8 cellular contexts compared by ENCODE assay signal in the genomic region with DNA sequence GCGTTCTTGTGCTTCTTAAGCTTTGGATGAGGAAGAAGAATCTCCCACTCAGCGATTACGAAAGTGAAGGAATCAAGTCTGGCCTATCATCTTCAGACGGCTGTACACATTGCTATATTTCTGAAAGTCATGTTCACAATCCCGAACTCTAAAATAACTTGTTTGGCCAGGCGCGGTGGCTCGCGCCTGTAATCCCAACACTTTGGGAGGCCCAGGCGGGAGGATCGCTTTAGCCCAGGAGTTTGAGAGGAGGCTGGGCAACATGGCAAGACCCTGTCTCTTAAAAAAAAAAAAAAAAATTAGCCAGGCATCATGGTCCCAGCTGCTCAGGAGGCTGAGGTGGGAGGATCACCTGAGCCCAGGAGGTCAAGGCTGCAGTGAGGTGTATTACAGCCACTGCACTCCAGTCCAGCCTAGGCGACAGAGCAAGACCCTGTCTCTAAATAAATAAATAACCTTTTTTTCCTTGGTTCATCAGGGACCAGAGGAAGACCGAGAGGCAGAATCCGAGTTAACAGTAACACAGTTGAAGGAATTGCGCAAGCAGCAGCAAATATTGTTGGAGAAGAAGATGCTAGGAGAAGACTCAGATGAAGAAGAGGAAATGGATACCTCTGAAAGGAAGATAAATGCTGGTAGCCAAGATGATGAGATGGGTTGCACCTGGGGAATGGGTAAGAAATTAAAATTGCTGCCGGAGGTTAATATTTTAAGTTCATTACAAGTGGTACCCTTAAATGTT. TPM values are rescaled to one million over a fixed set of nuclear protein-coding genes. Genes with fewer than 3 reads are reported as not detected.
DNase-seq lines count a peak whose midpoint lies in the region; ATAC-seq lines count a peak whose summit lies in the region.

No MANE protein-coding gene starts in this region.

- H3K4me3 Mint-ChIP-seq in activated CD4-positive, alpha-beta memory T cell treated with anti-CD3 and anti-CD28 coated beads for 36 hours: peak overlapping the region; percentile 99
- peak overlapping the region; percentile 99 for H3K4me3 Mint-ChIP-seq in stimulated activated memory B cell treated with anti-CD40 and anti-IgM and Interleukin-4, amounts not matched to agents 10 μg/mL and 1 μg/mL and 100 μg/mL, for 72 hours

- peak overlapping the region; percentile 86; the same call in 1 of the 2 replicates for H3K9ac ChIP-seq in HUES64 (ENCODE audit: low read depth, low read length)

- H3K4me1 ChIP-seq in HUES64 (ENCODE audit: insufficient read depth, low read length): no peaks in the 10 kb centered on the region

- intact Hi-C loops in activated CD4-positive, alpha-beta memory T cell treated with anti-CD3 and anti-CD28 coated beads for 36 hours (cut with micrococcal nuclease): loop anchor here (10.0 kb wide), 1 partner anchor 80 kb away; the partner anchor contains the start of gene ZNF512
- intact Hi-C loops in sciatic nerve (cut with DNase I): no loop called here

- ATAC-seq in stimulated activated memory B cell treated with anti-CD40 and anti-IgM and Interleukin-4, amounts not matched to agents 10 μg/mL and 1 μg/mL and 100 μg/mL, for 72 hours: no peak
- no peak for ATAC-seq in sciatic nerve
- ATAC-seq in GM18519 (IDR thresholded peaks at IDR 0.05; ENCODE audit: low FRiP score, unreplicated experiment): no peak

- POLR2A ChIA-PET in activated CD4-positive, alpha-beta memory T cell treated with anti-CD3 and anti-CD28 coated beads for 36 hours (lab: Charles Lee): interaction anchor here (0.6 to 3.5 kb wide), 3 partner anchors 10 to 36 kb away, joined by 4 to 21 read pairs (median 6); partner anchors contain the start of genes CCDC121 and GPN1

- H3K9me3 ChIP-seq in HUES64 (ENCODE audit: insufficient read depth, low read depth, low read length): no peaks in the 10 kb centered on the region

- H3K27me3 Mint-ChIP-seq in activated CD4-positive, alpha-beta memory T cell treated with anti-CD3 and anti-CD28 coated beads for 36 hours: no peaks in the 10 kb centered on the region
- no peaks in the 10 kb centered on the region for H3K27me3 Mint-ChIP-seq in stimulated activated memory B cell treated with anti-CD40 and anti-IgM and Interleukin-4, amounts not matched to agents 10 μg/mL and 1 μg/mL and 100 μg/mL, for 72 hours

- peaks cover 46% of the 10 kb centered on the region for H3K4me1 Mint-ChIP-seq in activated CD4-positive, alpha-beta memory T cell treated with anti-CD3 and anti-CD28 coated beads for 36 hours (ENCODE audit: low read depth)
- peaks cover 56% of the 10 kb centered on the region for H3K4me1 Mint-ChIP-seq in stimulated activated memory B cell treated with anti-CD40 and anti-IgM and Interleukin-4, amounts not matched to agents 10 μg/mL and 1 μg/mL and 100 μg/mL, for 72 hours

- peaks cover 54% of the 10 kb centered on the region for H3K36me3 ChIP-seq in HUES64 (ENCODE audit: insufficient read depth, low read length)

- H3K27ac ChIP-seq in HUES64 (ENCODE audit: low read depth, low read length): no peak overlapping the region

- H3K27ac Mint-ChIP-seq in activated CD4-positive, alpha-beta memory T cell treated with anti-CD3 and anti-CD28 coated beads for 36 hours: peak overlapping the region; percentile 100
- peak overlapping the region; percentile 98 for H3K27ac Mint-ChIP-seq in stimulated activated memory B cell treated with anti-CD40 and anti-IgM and Interleukin-4, amounts not matched to agents 10 μg/mL and 1 μg/mL and 100 μg/mL, for 72 hours

- H3K27me3 ChIP-seq in HUES64 (ENCODE audit: insufficient read depth, low read length): no peaks in the 10 kb centered on the region

- 94% methylated on average over 16 of the region's 16 CpGs for WGBS in HUES64

- H3K9me3 Mint-ChIP-seq in activated CD4-positive, alpha-beta memory T cell treated with anti-CD3 and anti-CD28 coated beads for 36 hours: no peaks in the 10 kb centered on the region
- no peaks in the 10 kb centered on the region for H3K9me3 Mint-ChIP-seq in stimulated activated memory B cell treated with anti-CD40 and anti-IgM and Interleukin-4, amounts not matched to agents 10 μg/mL and 1 μg/mL and 100 μg/mL, for 72 hours

- H3K36me3 Mint-ChIP-seq in activated CD4-positive, alpha-beta memory T cell treated with anti-CD3 and anti-CD28 coated beads for 36 hours: peaks cover 32% of the 10 kb centered on the region
- peaks cover 34% of the 10 kb centered on the region for H3K36me3 Mint-ChIP-seq in stimulated activated memory B cell treated with anti-CD40 and anti-IgM and Interleukin-4, amounts not matched to agents 10 μg/mL and 1 μg/mL and 100 μg/mL, for 72 hours

- CTCF ChIA-PET in activated CD4-positive, alpha-beta memory T cell treated with anti-CD3 and anti-CD28 coated beads for 36 hours (lab: Charles Lee): interaction anchor here (1.5 to 4.6 kb wide), 2 partner anchors 18 to 36 kb away, joined by 3 to 45 read pairs; partner anchors contain the start of genes CCDC121 and GPN1

- H3K4me3 ChIP-seq in HUES64 (ENCODE audit: low read length): peak overlapping the region; percentile 91
- peak overlapping the region; percentile 98 for H3K4me3 ChIP-seq in iPS-11a (ENCODE audit: low read depth, low read length)

- DNase-seq in activated CD4-positive, alpha-beta memory T cell treated with anti-CD3 and anti-CD28 coated beads for 36 hours: no peak
- DNase-seq in sciatic nerve (ENCODE audit: low spot score) (no peak), A172 (ENCODE audit: low spot score) (no peak)
- DNase-seq in stimulated activated CD4-positive, alpha-beta T cell treated with anti-CD3 and anti-CD28 coated beads, Interleukin-4, amount 100 ng/mL, for 4 hours: no peak

RNA-seq across cellular contexts. Expression of gene SLC4A1AP, which starts 1.1 kb away (rescaled TPM):
- polyA plus RNA-seq in HUES64 (2013, experiment 1 of 2): 16.2 TPM
- 19.1 TPM for polyA plus RNA-seq in HUES64 (2013, experiment 2 of 2)
- 10 to 100 TPM; 26.5 TPM for total RNA-seq in activated CD4-positive, alpha-beta memory T cell treated with anti-CD3 and anti-CD28 coated beads for 36 hours
- 20.7 TPM for total RNA-seq in sciatic nerve
- total RNA-seq in A172 (2014; rRNA removed; shearing (Covaris generic)): 44.5 and 51.0 TPM in 2 replicates

RNA-seq across cellular contexts. Expression of gene SUPT7L, which starts 1.4 kb away (rescaled TPM):
- 18.5 TPM for polyA plus RNA-seq in HUES64 (2013, experiment 1 of 2)
- polyA plus RNA-seq in HUES64 (2013, experiment 2 of 2): 18.5 TPM
- total RNA-seq in activated CD4-positive, alpha-beta memory T cell treated with anti-CD3 and anti-CD28 coated beads for 36 hours: 10 to 100 TPM; 30.1 to 30.3 TPM
- total RNA-seq in sciatic nerve: 30.8 TPM
- total RNA-seq in A172 (2014; rRNA removed; shearing (Covaris generic)): 29.4 and 32.7 TPM in 2 replicates

RNA-seq across cellular contexts. Expression of gene GPN1, which starts 35.9 kb away (rescaled TPM):
- polyA plus RNA-seq in HUES64 (2013, experiment 1 of 2): 46.1 TPM
- polyA plus RNA-seq in HUES64 (2013, experiment 2 of 2): 48.0 TPM
- total RNA-seq in activated CD4-positive, alpha-beta memory T cell treated with anti-CD3 and anti-CD28 coated beads for 36 hours: 10 to 100 TPM; 54.4 to 56.8 TPM
- 17.9 TPM for total RNA-seq in sciatic nerve
- total RNA-seq in A172 (2014; rRNA removed; shearing (Covaris generic)): 76.1 and 91.6 TPM in 2 replicates

RNA-seq across cellular contexts. Expression of gene CCDC121, which starts 36.0 kb away (rescaled TPM):
- polyA plus RNA-seq in HUES64 (2013, experiment 1 of 2): 1.6 TPM
- polyA plus RNA-seq in HUES64 (2013, experiment 2 of 2): 2.2 TPM
- under 1 TPM; 0.34 to 0.36 TPM for total RNA-seq in activated CD4-positive, alpha-beta memory T cell treated with anti-CD3 and anti-CD28 coated beads for 36 hours
- 7.6 TPM for total RNA-seq in sciatic nerve
- total RNA-seq in A172 (2014; rRNA removed; shearing (Covaris generic)): 1.6 and 6.5 TPM in 2 replicates
